13 cellular contexts compared by ENCODE assay signal in the genomic region with DNA sequence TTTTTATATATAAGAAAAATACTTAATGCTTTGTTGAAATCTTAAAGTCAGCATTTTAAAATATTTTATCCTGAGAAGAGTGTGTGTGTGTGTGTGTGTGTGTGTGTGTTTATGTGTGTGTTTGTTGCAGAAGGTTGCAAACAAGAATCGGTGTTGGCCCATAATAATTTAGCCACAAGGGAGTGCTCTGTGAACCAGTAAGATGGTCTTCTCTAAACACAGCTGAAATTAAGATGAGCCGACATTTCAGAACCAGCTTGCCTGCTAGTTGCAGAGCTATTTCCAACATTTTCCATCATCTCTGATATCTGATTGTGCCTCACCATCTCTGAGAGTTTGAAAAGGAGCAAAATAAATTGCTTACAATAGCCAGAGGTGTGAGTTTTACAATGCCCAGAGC.
DNase-seq lines count a peak whose midpoint lies in the region; ATAC-seq and TF ChIP-seq lines count a peak whose summit lies in the region.
"Had no signal": no experiment of that assay in that cellular context is flagged by ENCODE, and none has a peak within 500 bp of the region (broad histone marks: within the 10 kb centered on the region; RNA-seq: fewer than 3 reads in every experiment).

No MANE protein-coding gene starts in this region.

- ATAC-seq in CD8-positive, alpha-beta T cell = no peak
- ATAC-seq in GM23338 (no peak), HG02885 (IDR thresholded peaks at IDR 0.05; ENCODE audit: poor library complexity, unreplicated experiment) (no peak)

- DNase-seq in CD8-positive, alpha-beta T cell = no peak
- DNase-seq in GM23338 (ENCODE audit: low spot score) (no peak), myocyte (ENCODE audit: low read depth) (peak; percentile 38), AG08395 (ENCODE audit: low spot score) (no peak), D341Med (ENCODE audit: low spot score) (no peak), DMS79 (lab: John Stamatoyannopoulos, UW) (no peak)
- DNase-seq: DND-41, heart right ventricle, NCI-H2029 treated with DMSO at 0.1 percent for 48 hours, SIG-M5 had no signal

- H3K36me3 ChIP-seq in CD8-positive, alpha-beta T cell (ENCODE audit: insufficient read depth, low read length) = peaks cover 12% of the 10 kb centered on the region
- H3K36me3 ChIP-seq in GM23338 (ENCODE audit: insufficient read depth) = peaks cover 17% of the 10 kb centered on the region
- H3K36me3 ChIP-seq: HAP-1 had no signal

- peaks cover 36% of the 10 kb centered on the region for H3K36me3 Mint-ChIP-seq in CD8-positive, alpha-beta T cell
- H3K36me3 Mint-ChIP-seq in GM23338 (ENCODE audit: low read depth) = peaks cover 29% of the 10 kb centered on the region
- H3K36me3 Mint-ChIP-seq in activated naive CD8-positive, alpha-beta T cell = peaks cover 25% of the 10 kb centered on the region

- no peaks in the 10 kb centered on the region for H3K9me2 ChIP-seq in GM23338 (ENCODE audit: insufficient read depth)

- no peak for TF ChIP-seq CTCF in CD8-positive, alpha-beta T cell (IDR thresholded peaks at IDR 0.05)
- TF ChIP-seq CTCF in GM23338 (conservative IDR thresholded peaks at IDR 0.05; ENCODE audit: low read depth in 2 of 2) = peak in 1 of 2 experiments; percentile 44; a peak in 2 of 4 replicates

- no peaks in the 10 kb centered on the region for H3K9me3 Mint-ChIP-seq in CD8-positive, alpha-beta T cell
- no peaks in the 10 kb centered on the region for H3K9me3 Mint-ChIP-seq in GM23338
- no peaks in the 10 kb centered on the region for H3K9me3 Mint-ChIP-seq in activated naive CD8-positive, alpha-beta T cell (ENCODE audit: low read depth)

- no peaks in the 10 kb centered on the region for H3K9me3 ChIP-seq in CD8-positive, alpha-beta T cell (ENCODE audit: low read length)
- H3K9me3 ChIP-seq: HAP-1, heart right ventricle had no signal

- no peak overlapping the region for H3K4me2 ChIP-seq in GM23338

- no peaks in the 10 kb centered on the region for H3K79me2 ChIP-seq in GM23338 (replicated peaks; ENCODE audit: insufficient read depth)

- H3K27ac Mint-ChIP-seq in CD8-positive, alpha-beta T cell = peak overlapping the region; percentile 94
- H3K27ac Mint-ChIP-seq in GM23338 = no peak overlapping the region
- peak overlapping the region; percentile 98 for H3K27ac Mint-ChIP-seq in activated naive CD8-positive, alpha-beta T cell

- H3F3A ChIP-seq in GM23338 (replicated peaks; ENCODE audit: low read depth) = no peaks in the 10 kb centered on the region

- no peak overlapping the region for H3K27ac ChIP-seq in CD8-positive, alpha-beta T cell (ENCODE audit: low read depth, low read length)
- peak overlapping the region; percentile 65 for H3K27ac ChIP-seq in GM23338 (ENCODE audit: low read depth)

- no peaks in the 10 kb centered on the region for H4K20me1 ChIP-seq in GM23338 (replicated peaks; ENCODE audit: insufficient read depth)

- no peaks in the 10 kb centered on the region for H3K27me3 ChIP-seq in CD8-positive, alpha-beta T cell (ENCODE audit: insufficient read depth, low read length)
- no peaks in the 10 kb centered on the region for H3K27me3 ChIP-seq in GM23338 (ENCODE audit: insufficient read depth)
- H3K27me3 ChIP-seq: heart right ventricle had no signal

- peaks cover 47% of the 10 kb centered on the region for H3K4me1 ChIP-seq in CD8-positive, alpha-beta T cell (ENCODE audit: insufficient read depth, low read length)
- H3K4me1 ChIP-seq in GM23338 (ENCODE audit: insufficient read depth) = no peaks in the 10 kb centered on the region
- H3K4me1 ChIP-seq: HAP-1 had no signal

- H3K4me1 Mint-ChIP-seq in CD8-positive, alpha-beta T cell (ENCODE audit: low read depth) = peaks cover 60% of the 10 kb centered on the region
- peaks cover 3% of the 10 kb centered on the region; the same call in 2 of the 3 replicates for H3K4me1 Mint-ChIP-seq in GM23338
- H3K4me1 Mint-ChIP-seq in activated naive CD8-positive, alpha-beta T cell (ENCODE audit: low read depth) = peaks cover 76% of the 10 kb centered on the region

- H3K4me3 Mint-ChIP-seq in CD8-positive, alpha-beta T cell = no peak overlapping the region
- no peak overlapping the region for H3K4me3 Mint-ChIP-seq in GM23338
- H3K4me3 Mint-ChIP-seq in activated naive CD8-positive, alpha-beta T cell = peak overlapping the region; percentile 85

- POLR2A ChIA-PET in CD8-positive, alpha-beta T cell (lab: Charles Lee) = no interaction called here

- no peak overlapping the region for H3K4me3 ChIP-seq in CD8-positive, alpha-beta T cell (ENCODE audit: low read depth, low read length)
- H3K4me3 ChIP-seq in GM23338 = no peak overlapping the region
- H3K4me3 ChIP-seq: HAP-1, heart right ventricle had no signal

- H3K27me3 Mint-ChIP-seq in CD8-positive, alpha-beta T cell (ENCODE audit: low read depth) = no peaks in the 10 kb centered on the region
- no peaks in the 10 kb centered on the region for H3K27me3 Mint-ChIP-seq in GM23338 (ENCODE audit: insufficient read depth, low read depth, poor library complexity)
- no peaks in the 10 kb centered on the region for H3K27me3 Mint-ChIP-seq in activated naive CD8-positive, alpha-beta T cell

- intact Hi-C loops in CD8-positive, alpha-beta T cell (cut with DNase I, micrococcal nuclease) = no loop called here

- no peak overlapping the region for H2AFZ ChIP-seq in GM23338

- CTCF ChIA-PET in CD8-positive, alpha-beta T cell (lab: Charles Lee) = interaction anchor here (0.7 to 3.8 kb wide), 5 partner anchors 22 to 123 kb away, joined by 3 to 23 read pairs (median 4); no protein-coding TSS in a partner anchor

TF ChIP-seq in GM23338, 12 proteins besides CTCF, POLR2A, EP300 and RAD21 (continues in another document):
- TF ChIP-seq, protein P1, sequence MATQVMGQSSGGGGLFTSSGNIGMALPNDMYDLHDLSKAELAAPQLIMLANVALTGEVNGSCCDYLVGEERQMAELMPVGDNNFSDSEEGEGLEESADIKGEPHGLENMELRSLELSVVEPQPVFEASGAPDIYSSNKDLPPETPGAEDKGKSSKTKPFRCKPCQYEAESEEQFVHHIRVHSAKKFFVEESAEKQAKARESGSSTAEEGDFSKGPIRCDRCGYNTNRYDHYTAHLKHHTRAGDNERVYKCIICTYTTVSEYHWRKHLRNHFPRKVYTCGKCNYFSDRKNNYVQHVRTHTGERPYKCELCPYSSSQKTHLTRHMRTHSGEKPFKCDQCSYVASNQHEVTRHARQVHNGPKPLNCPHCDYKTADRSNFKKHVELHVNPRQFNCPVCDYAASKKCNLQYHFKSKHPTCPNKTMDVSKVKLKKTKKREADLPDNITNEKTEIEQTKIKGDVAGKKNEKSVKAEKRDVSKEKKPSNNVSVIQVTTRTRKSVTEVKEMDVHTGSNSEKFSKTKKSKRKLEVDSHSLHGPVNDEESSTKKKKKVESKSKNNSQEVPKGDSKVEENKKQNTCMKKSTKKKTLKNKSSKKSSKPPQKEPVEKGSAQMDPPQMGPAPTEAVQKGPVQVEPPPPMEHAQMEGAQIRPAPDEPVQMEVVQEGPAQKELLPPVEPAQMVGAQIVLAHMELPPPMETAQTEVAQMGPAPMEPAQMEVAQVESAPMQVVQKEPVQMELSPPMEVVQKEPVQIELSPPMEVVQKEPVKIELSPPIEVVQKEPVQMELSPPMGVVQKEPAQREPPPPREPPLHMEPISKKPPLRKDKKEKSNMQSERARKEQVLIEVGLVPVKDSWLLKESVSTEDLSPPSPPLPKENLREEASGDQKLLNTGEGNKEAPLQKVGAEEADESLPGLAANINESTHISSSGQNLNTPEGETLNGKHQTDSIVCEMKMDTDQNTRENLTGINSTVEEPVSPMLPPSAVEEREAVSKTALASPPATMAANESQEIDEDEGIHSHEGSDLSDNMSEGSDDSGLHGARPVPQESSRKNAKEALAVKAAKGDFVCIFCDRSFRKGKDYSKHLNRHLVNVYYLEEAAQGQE (IDR thresholded peaks at IDR 0.05; ENCODE audit: unreplicated experiment) = no peak
- TF ChIP-seq JUNB (IDR thresholded peaks at IDR 0.05; ENCODE audit: unreplicated experiment) = no peak
